15 cellular contexts compared by ENCODE assay signal in genomic region chr5:178068293-178068692, GRCh38. TPM values are rescaled to one million over a fixed set of nuclear protein-coding genes. Genes with fewer than 3 reads are reported as not detected.
A peak's percentile ranks its signal among the peaks of the same experiment; 100 is the strongest.
DNase-seq lines count a peak whose midpoint lies in the region; ATAC-seq and TF ChIP-seq lines count a peak whose summit lies in the region.
"Had no signal": no experiment of that assay in that cellular context is flagged by ENCODE, and none has a peak within 500 bp of the region (broad histone marks: within the 10 kb centered on the region; RNA-seq: fewer than 3 reads in every experiment).

No MANE protein-coding gene starts in this region.

- intact Hi-C loops in A673 (cut with micrococcal nuclease; ENCODE audit: unreplicated experiment) (no loop called here), activated B cell treated with CpG ODN at 0.5 μM for 24 hours (cut with micrococcal nuclease) (no loop called here), lower leg skin (cut with DNase I; ENCODE audit: low total_unique reads) (no loop called here)

- no peaks in the 10 kb centered on the region for H3K27me3 ChIP-seq in A673 (replicated peaks; ENCODE audit: insufficient read depth, low read depth, low read length, poor library complexity)
- H3K27me3 ChIP-seq: breast epithelium had no signal

- no peak for TF ChIP-seq POLR2A in lower leg skin (IDR thresholded peaks at IDR 0.05)

- no peaks in the 10 kb centered on the region for H3K36me3 ChIP-seq in A673 (ENCODE audit: insufficient read depth, low read length, poor library complexity, severe bottlenecking)
- H3K36me3 ChIP-seq in HEK293 (ENCODE audit: control insufficient read depth in 2 of 2, insufficient read depth in 1 of 2, low read length in 2 of 2) = no peaks in the 10 kb centered on the region
- H3K36me3 ChIP-seq: breast epithelium had no signal

- CTCF ChIA-PET in A673 (lab: Charles Lee) (no interaction called here), HEK293 (lab: Yijun Ruan, JAX) (interaction anchor here (1.6 kb wide), 1 partner anchor 9 kb away, joined by 10 read pairs; no protein-coding TSS in a partner anchor), activated B cell treated with CpG ODN at 0.5 μM for 24 hours (lab: Charles Lee) (no interaction called here)

- POLR2A ChIA-PET in A673 (lab: Charles Lee; ENCODE audit: low non-redundant PET) = no interaction called here
- POLR2A ChIA-PET in HEK293 (lab: Yijun Ruan, JAX) = no interaction called here
- POLR2A ChIA-PET in activated B cell treated with CpG ODN at 0.5 μM for 24 hours (lab: Charles Lee) = no interaction called here

- no TSS peak for BruUV-seq in A673 (replicated peaks; lab: Mats Ljungman, UMichigan)

- 21 to 32% methylated on average over 5 of the region's 5 CpGs for WGBS in lower leg skin, 2 donors

- H3K9me3 Mint-ChIP-seq in activated B cell treated with CpG ODN at 0.5 μM for 24 hours = no peaks in the 10 kb centered on the region
- H3K9me3 Mint-ChIP-seq: effector memory CD8-positive, alpha-beta T cell; immature natural killer cell had no signal

- no peaks in the 10 kb centered on the region for H3K4me1 ChIP-seq in A673 (ENCODE audit: insufficient read depth, low read length, poor library complexity, severe bottlenecking)
- no peaks in the 10 kb centered on the region for H3K4me1 ChIP-seq in HEK293 (ENCODE audit: control insufficient read depth, insufficient read depth, low read length)
- H3K4me1 ChIP-seq: breast epithelium had no signal

- no peaks in the 10 kb centered on the region for H3K9me3 ChIP-seq in A673 (ENCODE audit: low read depth, low read length, poor library complexity, severe bottlenecking)
- H3K9me3 ChIP-seq in HEK293 (ENCODE audit: control insufficient read depth, insufficient read depth, low read depth, low read length) = no peaks in the 10 kb centered on the region
- H3K9me3 ChIP-seq: breast epithelium had no signal

- ATAC-seq in activated B cell treated with CpG ODN at 0.5 μM for 24 hours (ENCODE audit: low read depth) = peak; percentile 70
- no peak for ATAC-seq in GM18870 (IDR thresholded peaks at IDR 0.05; ENCODE audit: unreplicated experiment)
- ATAC-seq: effector memory CD8-positive, alpha-beta T cell; HCT116 had no signal

- no peak for TF ChIP-seq CTCF in A673 (conservative IDR thresholded peaks at IDR 0.05; ENCODE audit: low read depth, low read length)
- no peak for TF ChIP-seq CTCF in HEK293 (tag by site-specific recombination; IDR thresholded peaks at IDR 0.05)
- TF ChIP-seq CTCF in activated B cell treated with CpG ODN at 0.5 μM for 24 hours (IDR thresholded peaks at IDR 0.05) = no peak
- no peak for TF ChIP-seq CTCF in lower leg skin (IDR thresholded peaks at IDR 0.05)

- no peak overlapping the region for H3K4me3 ChIP-seq in A673 (ENCODE audit: low read depth, low read length, poor library complexity, severe bottlenecking)
- H3K4me3 ChIP-seq in HEK293 (ENCODE audit: low read depth, low read length) = no peak overlapping the region
- no peak overlapping the region for H3K4me3 ChIP-seq in lower leg skin (ENCODE audit: low read depth, poor library complexity, severe bottlenecking)
- H3K4me3 ChIP-seq: breast epithelium, PC-9 had no signal

- H3K27ac Mint-ChIP-seq in activated B cell treated with CpG ODN at 0.5 μM for 24 hours = peak overlapping the region; percentile 41
- H3K27ac Mint-ChIP-seq: effector memory CD8-positive, alpha-beta T cell; immature natural killer cell had no signal

- H3K27me3 Mint-ChIP-seq in activated B cell treated with CpG ODN at 0.5 μM for 24 hours = peaks cover 5% of the 10 kb centered on the region

- H3K27ac ChIP-seq in A673 (ENCODE audit: low read depth, low read length, poor library complexity, severe bottlenecking) (no peak overlapping the region), HEK293 (ENCODE audit: extremely low read depth, low read depth, low read length) (no peak overlapping the region)
- H3K27ac ChIP-seq: breast epithelium, PC-9 had no signal

- H3K36me3 Mint-ChIP-seq in activated B cell treated with CpG ODN at 0.5 μM for 24 hours (ENCODE audit: low read depth) = no peaks in the 10 kb centered on the region
- H3K36me3 Mint-ChIP-seq: immature natural killer cell had no signal

- H3K4me1 Mint-ChIP-seq in activated B cell treated with CpG ODN at 0.5 μM for 24 hours = peaks cover 28% of the 10 kb centered on the region
- H3K4me1 Mint-ChIP-seq: immature natural killer cell had no signal

- peak overlapping the region; percentile 53 for H3K4me3 Mint-ChIP-seq in activated B cell treated with CpG ODN at 0.5 μM for 24 hours
- H3K4me3 Mint-ChIP-seq: effector memory CD8-positive, alpha-beta T cell; immature natural killer cell had no signal

- DNase-seq in A673 (ENCODE audit: low spot score) (peak; percentile 25), NCI-H2171 (lab: John Stamatoyannopoulos, UW) (peak; percentile 67), activated B cell treated with CpG ODN at 0.5 μM for 24 hours (no peak), lower leg skin (ENCODE audit: low spot score in 2 of 2) (no peak), activated T-cell treated with anti-CD3 and anti-CD28 coated beads for 4 hours (no peak)
- no peak for DNase-seq in stimulated activated CD4-positive, alpha-beta T cell treated with anti-CD3 and anti-CD28 coated beads, Interleukin-2, amount 100 ng/mL, for 48 hours
- DNase-seq: activated effector memory CD4-positive, alpha-beta T cell treated with anti-CD3 and anti-CD28 coated beads, Interleukin-2, amount 50 U/mL, for 16 hours; effector memory CD8-positive, alpha-beta T cell; foreskin fibroblast; immature natural killer cell; PC-9 had no signal

TF ChIP-seq in HEK293, 187 proteins besides CTCF, POLR2A, EP300 and RAD21:
- no peak for TF ChIP-seq SCRT2 (tag by site-specific recombination; IDR thresholded peaks at IDR 0.05)
- TF ChIP-seq ZIC2 (tag by site-specific recombination; IDR thresholded peaks at IDR 0.05) = peak; percentile 77
- peak; percentile 29; the same call in 1 of the 2 replicates for TF ChIP-seq ZNF423 (tag by site-specific recombination; IDR thresholded peaks at IDR 0.05)

RNA-seq across cellular contexts. Expression of gene N4BP3, which starts 45.0 kb away (rescaled TPM):
- total RNA-seq in A673 (2021) (0.66 and 0.73 TPM in 2 replicates), activated B cell treated with CpG ODN at 0.5 μM for 24 hours (17.4 and 18.1 TPM in 2 replicates), lower leg skin (10 to 100 TPM; 17.6 to 26.3 (median 19.1) TPM)

Comparison
In these comparisons a context has a peak if more than half of its experiments do, and no peak if none do; other contexts are left out.
1. DNase-seq: peak in A673 (single experiment) and NCI-H2171 (single experiment); none in activated B cell treated with CpG ODN at 0.5 μM for 24 hours (single experiment), stimulated activated CD4-positive, alpha-beta T cell treated with anti-CD3 and anti-CD28 coated beads, Interleukin-2, amount 100 ng/mL, for 48 hours (0 of 2), lower leg skin (0 of 2) and activated T-cell treated with anti-CD3 and anti-CD28 coated beads for 4 hours (single experiment).
2. RNA of gene N4BP3, which starts 45.0 kb away (total RNA-seq): 17.6 to 26.3 TPM in lower leg skin and 17.4 to 18.1 TPM in activated B cell treated with CpG ODN at 0.5 μM for 24 hours; 0.66 to 0.73 TPM in A673; every median in the first group is over 10 times any median in the second.